ENCODE assay signal across 25 cellular contexts in the genomic region with DNA sequence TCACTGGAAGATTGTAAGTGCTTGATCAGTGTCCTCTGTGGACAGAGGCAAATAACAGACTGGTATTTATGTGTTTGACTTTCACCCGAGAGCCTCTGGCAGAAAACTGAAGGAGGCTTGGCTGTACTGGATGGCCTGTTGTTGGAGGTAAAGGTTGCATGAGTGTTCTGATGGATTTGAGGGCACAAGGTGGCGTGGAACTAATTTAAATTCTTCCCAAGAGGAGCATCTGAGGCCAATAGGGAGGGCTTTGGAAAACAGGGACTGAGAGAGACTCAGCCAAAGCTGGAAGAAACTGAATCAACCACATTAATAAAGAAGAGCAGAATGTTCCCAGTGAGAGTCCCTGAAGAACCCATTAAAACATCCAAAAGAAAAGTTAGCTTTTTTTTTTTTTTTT.
DNase-seq lines count a peak whose midpoint lies in the region; ATAC-seq and TF ChIP-seq lines count a peak whose summit lies in the region.
"Had no signal": no experiment of that assay in that cellular context is flagged by ENCODE, and none has a peak within 500 bp of the region (broad histone marks: within the 10 kb centered on the region; RNA-seq: fewer than 3 reads in every experiment).

No MANE protein-coding gene starts in this region.

- no peak for TF ChIP-seq EP300 in gastroesophageal sphincter (IDR thresholded peaks at IDR 0.05)
- TF ChIP-seq EP300 in stomach (IDR thresholded peaks at IDR 0.05) = no peak

- 36 to 40% methylated on average over 1 to 2 of the region's 2 CpGs for WGBS in gastroesophageal sphincter (ENCODE audit: low coverage in 1 of 2), 2 donors
- WGBS in stomach, 5 donors = 47 to 69% (median 62%) methylated on average over 2 of the region's 2 CpGs

- DNase-seq in pons (ENCODE audit: low spot score) = peak; percentile 30
- DNase-seq in stomach = no peak
- DNase-seq in vagina (ENCODE audit: extremely low spot score in 2 of 2) = peak in 1 of 2 donors; percentile 79
- DNase-seq in left lobe of liver (ENCODE audit: low spot score) = no peak
- DNase-seq in DMS79 treated with DMSO at 0.1 percent for 48 hours (lab: John Stamatoyannopoulos, UW) = no peak
- DNase-seq in activated CD8-positive, alpha-beta memory T cell treated with anti-CD3 and anti-CD28 coated beads, Interleukin-2, amount 50 U/mL, for 48 hours = no peak
- DNase-seq: AML-193; CD4-positive, alpha-beta T cell; HFFc6; KBM-7; NCI-H1048; NCI-H1417; NCI-H1694 treated with DMSO at 0.1 percent for 48 hours; NCI-H2081; NCI-H226; NCI-H510A; NCI-H69; Right ventricle myocardium superior; RPMI8226 had no signal

- peak; percentile 62 for ATAC-seq in gastroesophageal sphincter
- ATAC-seq in left lobe of liver = no peak
- ATAC-seq: A549, GM23338 had no signal

- TF ChIP-seq CTCF in gastroesophageal sphincter (IDR thresholded peaks at IDR 0.05) (no peak), stomach (IDR thresholded peaks at IDR 0.05) (no peak), vagina (IDR thresholded peaks at IDR 0.05) (no peak)

- H3K9me3 ChIP-seq in gastroesophageal sphincter = no peaks in the 10 kb centered on the region
- no peaks in the 10 kb centered on the region for H3K9me3 ChIP-seq in stomach
- H3K9me3 ChIP-seq in vagina = no peaks in the 10 kb centered on the region
- H3K9me3 ChIP-seq: A549, HAP-1, SJSA1 had no signal

- H3K27ac ChIP-seq in gastroesophageal sphincter (peak overlapping the region; percentile 59 to 79 (median 76)), stomach (peak overlapping the region in 4 of 5 donors; percentile 18 to 74 (median 38)), vagina (peak overlapping the region; percentile 63)
- H3K27ac ChIP-seq: A549; BLaER1 treated with 17β-estradiol and CSF1 and Interleukin-3, amounts not matched to agents 10 nM and 100 nM; SJSA1 had no signal

- TF ChIP-seq POLR2A in gastroesophageal sphincter (IDR thresholded peaks at IDR 0.05) = no peak
- no peak for TF ChIP-seq POLR2A in stomach (IDR thresholded peaks at IDR 0.05)
- no peak for TF ChIP-seq POLR2A in vagina (IDR thresholded peaks at IDR 0.05)

- H3K27me3 ChIP-seq in gastroesophageal sphincter (no peaks in the 10 kb centered on the region), stomach (no peaks in the 10 kb centered on the region), vagina (no peaks in the 10 kb centered on the region)
- H3K27me3 ChIP-seq: BLaER1 treated with 17β-estradiol and CSF1 and Interleukin-3, amounts not matched to agents 10 nM and 100 nM; SJSA1 had no signal

- H3K4me3 ChIP-seq in gastroesophageal sphincter = no peak overlapping the region
- no peak overlapping the region for H3K4me3 ChIP-seq in stomach
- no peak overlapping the region for H3K4me3 ChIP-seq in vagina
- H3K4me3 ChIP-seq: A549; BLaER1 treated with 17β-estradiol and CSF1 and Interleukin-3, amounts not matched to agents 10 nM and 100 nM; GM23338; HAP-1; SJSA1 had no signal

- H3K36me3 ChIP-seq in gastroesophageal sphincter (no peaks in the 10 kb centered on the region), stomach (no peaks in the 10 kb centered on the region), vagina (no peaks in the 10 kb centered on the region)
- H3K36me3 ChIP-seq: BLaER1 treated with 17β-estradiol and CSF1 and Interleukin-3, amounts not matched to agents 10 nM and 100 nM; HAP-1; SJSA1 had no signal

- H3K4me1 ChIP-seq in gastroesophageal sphincter = peaks cover 0 to 19% (median 0%) of the 10 kb centered on the region in 3 donors
- no peaks in the 10 kb centered on the region for H3K4me1 ChIP-seq in stomach
- H3K4me1 ChIP-seq in vagina = peaks cover 14% of the 10 kb centered on the region
- H3K4me1 ChIP-seq: A549; BLaER1 treated with 17β-estradiol and CSF1 and Interleukin-3, amounts not matched to agents 10 nM and 100 nM; HAP-1; SJSA1 had no signal

- intact Hi-C loops in stomach (cut with DNase I; ENCODE audit: low total_unique reads) = no loop called here
- intact Hi-C loops in vagina (cut with DNase I) = loop anchor here (10.0 kb wide), 1 partner anchor 82 kb away; no protein-coding TSS in a partner anchor
